Comparison of ENCODE assay signal across 1 cellular context in genomic region chr17:78184311-78184710, GRCh38.
TF ChIP-seq lines count a peak whose summit lies in the region.

No MANE protein-coding gene starts in this region.

TF ChIP-seq in HepG2, 621 proteins besides CTCF, POLR2A, EP300 and RAD21:
- no peak for TF ChIP-seq ZNF274 (CRISPR knock-in tag; IDR thresholded peaks at IDR 0.05)
- TF ChIP-seq ZNF704 (CRISPR knock-in tag; IDR thresholded peaks at IDR 0.05; ENCODE audit: borderline replicate concordance), result no peak
- no peak for TF ChIP-seq ZNF615 (CRISPR knock-in tag; IDR thresholded peaks at IDR 0.05; ENCODE audit: borderline replicate concordance)
- TF ChIP-seq GATA4 (IDR thresholded peaks at IDR 0.05; ENCODE audit: borderline replicate concordance, low read depth), result no peak
- TF ChIP-seq MIER3 (CRISPR knock-in tag; IDR thresholded peaks at IDR 0.05; ENCODE audit: borderline replicate concordance), result no peak
- no peak for TF ChIP-seq RFX5 (IDR thresholded peaks at IDR 0.05; ENCODE audit: low read depth, low read length)
- TF ChIP-seq MTERF4 (CRISPR knock-in tag; IDR thresholded peaks at IDR 0.05), result no peak
- TF ChIP-seq MAZ (IDR thresholded peaks at IDR 0.05; ENCODE audit: borderline replicate concordance, low read depth, low read length), result no peak
- no peak for TF ChIP-seq MAZ (CRISPR knock-in tag; IDR thresholded peaks at IDR 0.05; ENCODE audit: low read depth)
- TF ChIP-seq MEIS1 (CRISPR knock-in tag; IDR thresholded peaks at IDR 0.05; ENCODE audit: borderline replicate concordance), result no peak
- TF ChIP-seq ZKSCAN8 (CRISPR knock-in tag; IDR thresholded peaks at IDR 0.05; ENCODE audit: borderline replicate concordance), result no peak
- TF ChIP-seq LCORL (IDR thresholded peaks at IDR 0.05), result no peak
- TF ChIP-seq LCORL (CRISPR knock-in tag; IDR thresholded peaks at IDR 0.05), result no peak
- TF ChIP-seq MTF2 (CRISPR knock-in tag; IDR thresholded peaks at IDR 0.05; ENCODE audit: borderline replicate concordance), result no peak
- TF ChIP-seq ZNF639 (CRISPR knock-in tag; conservative IDR thresholded peaks at IDR 0.05), result no peak
TF ChIP-seq in HepG2: peak in this region for 0.
